ENCODE assay signal across 8 cellular contexts in genomic region chr3:134249935-134250716, GRCh38. TPM values are rescaled to one million over a fixed set of nuclear protein-coding genes. Genes with fewer than 3 reads are reported as not detected.
A peak's percentile ranks its signal among the peaks of the same experiment; 100 is the strongest.
DNase-seq lines count a peak whose midpoint lies in the region; ATAC-seq and TF ChIP-seq lines count a peak whose summit lies in the region.

No MANE protein-coding gene starts in this region.

- WGBS in right lobe of liver (ENCODE audit: insufficient coverage, low coverage, low lambda C conversion rate, missing lambda C conversion rate) = 2% methylated on average over 8 of the region's 85 CpGs

- no peak for TF ChIP-seq POLR2A in right lobe of liver (IDR thresholded peaks at IDR 0.05)

- in situ Hi-C loops in GM13976 (cut with MboI; ENCODE audit: low sequenced_read_pairs, unreplicated experiment) (no loop called here), HAP-1 (cut with MboI; ENCODE audit: low sequenced_read_pairs) (no loop called here)

- peaks cover 3% of the 10 kb centered on the region for H3K9me3 Mint-ChIP-seq in activated CD4-positive, alpha-beta T cell treated with anti-CD3 and anti-CD28 coated beads, Interleukin-2, amount 10 ng/mL, durations not matched to agents 24 days and 14 days

- H3K36me3 ChIP-seq in HAP-1 (replicated peaks) (no peaks in the 10 kb centered on the region; the same call in 1 of the 2 replicates), right lobe of liver (no peaks in the 10 kb centered on the region)

- peak overlapping the region; percentile 93 for H3K27ac Mint-ChIP-seq in activated CD4-positive, alpha-beta T cell treated with anti-CD3 and anti-CD28 coated beads, Interleukin-2, amount 10 ng/mL, durations not matched to agents 24 days and 14 days

- peak; percentile 76 for DNase-seq in GM13976 (ENCODE audit: low spot score)
- peak; percentile 23 to 72 for DNase-seq in HAP-1 (ENCODE audit: low spot score in 2 of 2)
- peak; percentile 71 for DNase-seq in M059J (ENCODE audit: low read depth)
- peak; percentile 81 for DNase-seq in activated CD4-positive, alpha-beta T cell treated with anti-CD3 and anti-CD28 coated beads, Interleukin-2, amount 10 ng/mL, durations not matched to agents 24 days and 14 days
- DNase-seq in dedifferentiated amniotic fluid mesenchymal stem cell (ENCODE audit: extremely low spot score) = peak; percentile 26
- DNase-seq in right lobe of liver = peak; percentile 80 to 86 (median 85)
- peak; percentile 8 to 48 (median 22) for DNase-seq in stimulated activated CD4-positive, alpha-beta T cell treated with anti-CD3 and anti-CD28 coated beads, TNF-alpha, amount 100 ng/mL, for 24 hours (ENCODE audit: low read depth in 3 of 3)
- no peak for DNase-seq in KG1 (lab: John Stamatoyannopoulos, UW)

- peaks cover 8% of the 10 kb centered on the region for H3K36me3 Mint-ChIP-seq in activated CD4-positive, alpha-beta T cell treated with anti-CD3 and anti-CD28 coated beads, Interleukin-2, amount 10 ng/mL, durations not matched to agents 24 days and 14 days (ENCODE audit: low read depth)

- H3K4me1 ChIP-seq in HAP-1 = peaks cover 3% of the 10 kb centered on the region
- peaks cover 0 to 7% (median 0%) of the 10 kb centered on the region in 4 donors for H3K4me1 ChIP-seq in right lobe of liver

- TF ChIP-seq CTCF in GM13976 (IDR thresholded peaks at IDR 0.05; ENCODE audit: borderline replicate concordance, control extremely low read depth, extremely low read depth, insufficient read depth, missing control alignments) = no peak
- TF ChIP-seq CTCF in right lobe of liver (IDR thresholded peaks at IDR 0.05) = no peak

- intact Hi-C loops in activated CD4-positive, alpha-beta T cell treated with anti-CD3 and anti-CD28 coated beads, Interleukin-2, amount 10 ng/mL, durations not matched to agents 24 days and 14 days (cut with micrococcal nuclease) = loop anchor here (1.0 to 10.0 kb wide), 5 partner anchors 11 to 585 kb away; partner anchors contain the start of genes CEP63, SRPRB and TOPBP1
- intact Hi-C loops in right lobe of liver (cut with DNase I) = no loop called here

- peaks cover 29% of the 10 kb centered on the region for H3K4me1 Mint-ChIP-seq in activated CD4-positive, alpha-beta T cell treated with anti-CD3 and anti-CD28 coated beads, Interleukin-2, amount 10 ng/mL, durations not matched to agents 24 days and 14 days

- H3K27me3 Mint-ChIP-seq in activated CD4-positive, alpha-beta T cell treated with anti-CD3 and anti-CD28 coated beads, Interleukin-2, amount 10 ng/mL, durations not matched to agents 24 days and 14 days = peaks cover 50% of the 10 kb centered on the region

- H3K4me3 ChIP-seq in HAP-1 (peak overlapping the region; percentile 54), right lobe of liver (peak overlapping the region; percentile 58 to 82 (median 67))

- H3K9me3 ChIP-seq in HAP-1 (no peaks in the 10 kb centered on the region), right lobe of liver (no peaks in the 10 kb centered on the region)

- H3K4me3 Mint-ChIP-seq in activated CD4-positive, alpha-beta T cell treated with anti-CD3 and anti-CD28 coated beads, Interleukin-2, amount 10 ng/mL, durations not matched to agents 24 days and 14 days = peak overlapping the region; percentile 90

- peak; percentile 80 to 88 (median 80) for ATAC-seq in right lobe of liver

- H3K27ac ChIP-seq in right lobe of liver = peak overlapping the region; percentile 58 to 77 (median 77)

- H3K27me3 ChIP-seq in HAP-1 (ENCODE audit: low read depth) = no peaks in the 10 kb centered on the region
- H3K27me3 ChIP-seq in right lobe of liver = no peaks in the 10 kb centered on the region

RNA-seq across cellular contexts. Expression of gene RYK, which starts 0.5 kb away (rescaled TPM):
- 71.7 and 87.7 TPM in 2 replicates for total RNA-seq in M059J (2014; rRNA removed; shearing (Covaris generic))
- total RNA-seq in activated CD4-positive, alpha-beta T cell treated with anti-CD3 and anti-CD28 coated beads, Interleukin-2, amount 10 ng/mL, durations not matched to agents 24 days and 14 days = 17.2 and 19.9 TPM in 2 replicates
- 10 to 100 TPM; 15.9 to 28.5 (median 17.9) TPM for total RNA-seq in right lobe of liver
